In genomic region chr1:75136158-75136815, GRCh38 we compare ENCODE assay signal across 9 cellular contexts. TPM values are rescaled to one million over a fixed set of nuclear protein-coding genes. Genes with fewer than 3 reads are reported as not detected.
A peak's percentile ranks its signal among the peaks of the same experiment; 100 is the strongest.
DNase-seq lines count a peak whose midpoint lies in the region; ATAC-seq and TF ChIP-seq lines count a peak whose summit lies in the region.
"Had no signal": no experiment of that assay in that cellular context is flagged by ENCODE, and none has a peak within 500 bp of the region (broad histone marks: within the 10 kb centered on the region; RNA-seq: fewer than 3 reads in every experiment).

No MANE protein-coding gene starts in this region.

- H3K9ac ChIP-seq in KMS-11 (peak overlapping the region; percentile 96), mesendoderm (ENCODE audit: low read length) (peak overlapping the region; percentile 33)

- no peaks in the 10 kb centered on the region for H3K79me1 ChIP-seq in mesendoderm (ENCODE audit: low read length)

- DNase-seq in AG20443 (ENCODE audit: low spot score): peak; percentile 39
- no peak for DNase-seq in body of pancreas
- DNase-seq in mesendoderm: peak; percentile 64
- no peak for DNase-seq in HuH-7.5 (ENCODE audit: low spot score)
- no peak for DNase-seq in KG1 (lab: John Stamatoyannopoulos, UW)

- H3K9me3 ChIP-seq in body of pancreas: no peaks in the 10 kb centered on the region

- H2BK15ac ChIP-seq in mesendoderm (replicated peaks; ENCODE audit: low read depth): no peak overlapping the region

- H3K36me3 ChIP-seq in KMS-11 (ENCODE audit: insufficient read depth) (no peaks in the 10 kb centered on the region), body of pancreas (replicated peaks in 1 of 2; ENCODE audit: insufficient read depth in 1 of 2, low read depth in 2 of 2) (no peaks in the 10 kb centered on the region), mesendoderm (ENCODE audit: control insufficient read depth, insufficient read depth, low read length) (no peaks in the 10 kb centered on the region)

- H3K27me3 ChIP-seq in KMS-11 (ENCODE audit: insufficient read depth, low read depth) (no peaks in the 10 kb centered on the region), body of pancreas (peaks cover 0 to 48% of the 10 kb centered on the region in 2 donors), mesendoderm (ENCODE audit: insufficient read depth, low read length, poor library complexity) (peaks cover 37% of the 10 kb centered on the region)

- peak overlapping the region; percentile 59; the same call in 1 of the 2 replicates for H2AFZ ChIP-seq in KMS-11 (ENCODE audit: low read depth)

- H4K5ac ChIP-seq in mesendoderm (ENCODE audit: low read length): no peak overlapping the region

- H3K27ac ChIP-seq in KMS-11 (peak overlapping the region; percentile 95), body of pancreas (no peak overlapping the region), mesendoderm (ENCODE audit: low read depth, low read length) (no peak overlapping the region)
- H3K27ac ChIP-seq: VCaP had no signal

- H3K4me1 ChIP-seq in KMS-11 (ENCODE audit: low read depth, poor library complexity, severe bottlenecking) (no peaks in the 10 kb centered on the region), body of pancreas (peaks cover 26% of the 10 kb centered on the region), mesendoderm (ENCODE audit: control insufficient read depth, low read depth, low read length) (peaks cover 4% of the 10 kb centered on the region)

- H2BK5ac ChIP-seq in mesendoderm (ENCODE audit: low read length): no peak overlapping the region

- peak overlapping the region; percentile 45 for H3K56ac ChIP-seq in mesendoderm (ENCODE audit: low read length)

- peak overlapping the region; percentile 82 for H3K18ac ChIP-seq in mesendoderm (ENCODE audit: low read length)

- no peak for TF ChIP-seq POLR2A in body of pancreas (IDR thresholded peaks at IDR 0.05)

- H2AK5ac ChIP-seq in mesendoderm (ENCODE audit: low read length): no peak overlapping the region

- no peak overlapping the region for H4K8ac ChIP-seq in mesendoderm (ENCODE audit: low read depth, low read length)

- ATAC-seq in body of pancreas (peak; percentile 55), GM21529 (IDR thresholded peaks at IDR 0.05; ENCODE audit: unreplicated experiment) (no peak), GM21825 (IDR thresholded peaks at IDR 0.05; ENCODE audit: unreplicated experiment) (no peak)

- no peak overlapping the region for H3K23ac ChIP-seq in mesendoderm (ENCODE audit: low read length)

- intact Hi-C loops in body of pancreas (cut with DNase I): no loop called here

- H3K4me3 ChIP-seq in KMS-11 (IDR thresholded peaks at IDR 0.05; ENCODE audit: insufficient read depth, low read depth, low read length) (no peak overlapping the region), body of pancreas (no peak overlapping the region), mesendoderm (ENCODE audit: low read length) (peak overlapping the region; percentile 1)

- H2BK120ac ChIP-seq in mesendoderm (ENCODE audit: low read depth, low read length): no peak overlapping the region

- whole genome bisulfite sequencing in body of pancreas, 2 donors: 2 to 10% methylated on average over 7 to 64 of the region's 64 CpGs
- no CpG with 5 or more reads among the region's 64 CpGs for WGBS in mesendoderm (ENCODE audit: extremely low coverage, insufficient coverage, low lambda C conversion rate)

- TF ChIP-seq CTCF in KMS-11 (conservative IDR thresholded peaks at IDR 0.05; ENCODE audit: low read depth, low read length): no peak
- no peak for TF ChIP-seq CTCF in body of pancreas (IDR thresholded peaks at IDR 0.05)

- H4K20me1 ChIP-seq in KMS-11 (ENCODE audit: insufficient read depth): no peaks in the 10 kb centered on the region

- H3K79me2 ChIP-seq in KMS-11 (ENCODE audit: insufficient read depth, low read depth) (peaks cover 64% of the 10 kb centered on the region), mesendoderm (ENCODE audit: control insufficient read depth, insufficient read depth, low read length) (no peaks in the 10 kb centered on the region)

- H3K4ac ChIP-seq in mesendoderm (ENCODE audit: low read depth, low read length): no peak overlapping the region

- H3K4me2 ChIP-seq in KMS-11: peak overlapping the region; percentile 78
- H3K4me2 ChIP-seq in mesendoderm (ENCODE audit: low read length): peak overlapping the region; percentile 35

RNA-seq across cellular contexts. Expression of gene LHX8, which starts 2.1 kb away (rescaled TPM):
- not detected for total RNA-seq in body of pancreas
- polyA plus RNA-seq in mesendoderm (2013, experiment 1 of 2): 0.04 TPM
- 0.11 TPM for polyA plus RNA-seq in mesendoderm (2013, experiment 2 of 2)

Comparison
In these comparisons a context has a peak if more than half of its experiments do, and no peak if none do; other contexts are left out.
1. DNase-seq: peak in AG20443 (single experiment) and mesendoderm (single experiment); none in body of pancreas (0 of 4), HuH-7.5 (single experiment) and KG1 (single experiment).